ENCODE assay signal across 8 cellular contexts in genomic region chr12:128823216-128823915, GRCh38. TPM values are rescaled to one million over a fixed set of nuclear protein-coding genes. Genes with fewer than 3 reads are reported as not detected.
A peak's percentile ranks its signal among the peaks of the same experiment; 100 is the strongest.
DNase-seq lines count a peak whose midpoint lies in the region; ATAC-seq and TF ChIP-seq lines count a peak whose summit lies in the region.

No MANE protein-coding gene starts in this region.

- H3K27me3 ChIP-seq in heart right ventricle (no peaks in the 10 kb centered on the region), sigmoid colon (no peaks in the 10 kb centered on the region)

- H3K4me3 ChIP-seq in heart right ventricle (peak overlapping the region; percentile 25 to 96 (median 86)), sigmoid colon (peak overlapping the region; percentile 57 to 100 (median 96))

- no peaks in the 10 kb centered on the region for H3K36me3 Mint-ChIP-seq in IgD-negative memory B cell
- H3K36me3 Mint-ChIP-seq in activated T-cell treated with anti-CD3 and anti-CD28 coated beads, Interleukin-2, amount 50 U/mL, for 72 hours (ENCODE audit: insufficient read depth in 2 of 2), result peaks cover 5% of the 10 kb centered on the region in 2 donors

- H3K4me1 ChIP-seq in heart right ventricle (peaks cover 5 to 57% (median 53%) of the 10 kb centered on the region in 9 donors), sigmoid colon (peaks cover 0 to 50% (median 32%) of the 10 kb centered on the region in 4 donors)

- peaks cover 0 to 5% (median 0%) of the 10 kb centered on the region in 9 donors for H3K36me3 ChIP-seq in heart right ventricle
- H3K36me3 ChIP-seq in sigmoid colon, result no peaks in the 10 kb centered on the region

- peaks cover 15 to 39% (median 29%) of the 10 kb centered on the region in 3 donors for H3K4me1 Mint-ChIP-seq in IgD-negative memory B cell
- H3K4me1 Mint-ChIP-seq in activated T-cell treated with anti-CD3 and anti-CD28 coated beads, Interleukin-2, amount 50 U/mL, for 72 hours (ENCODE audit: low read depth), result peaks cover 40% of the 10 kb centered on the region

- peak; percentile 5 for ATAC-seq in GM21786 (IDR thresholded peaks at IDR 0.05; ENCODE audit: unreplicated experiment)
- ATAC-seq in activated T-cell treated with anti-CD3 and anti-CD28 coated beads, Interleukin-2, amount 50 U/mL, for 72 hours (replicated peaks in 1 of 2), result peak; percentile 38 to 50
- peak in 6 of 8 donors; percentile 1 to 34 (median 11) for ATAC-seq in heart right ventricle

- TF ChIP-seq EP300 in sigmoid colon (IDR thresholded peaks at IDR 0.05), result no peak

- TF ChIP-seq CTCF in heart right ventricle (IDR thresholded peaks at IDR 0.05) (no peak), sigmoid colon (IDR thresholded peaks at IDR 0.05) (no peak)

- H3K4me3 Mint-ChIP-seq in IgD-negative memory B cell, result peak overlapping the region; percentile 87 to 96 (median 93)
- peak overlapping the region; percentile 84 to 87 for H3K4me3 Mint-ChIP-seq in activated T-cell treated with anti-CD3 and anti-CD28 coated beads, Interleukin-2, amount 50 U/mL, for 72 hours

- no peaks in the 10 kb centered on the region for H3K9me3 Mint-ChIP-seq in IgD-negative memory B cell
- peaks cover 0 to 1% of the 10 kb centered on the region in 2 donors for H3K9me3 Mint-ChIP-seq in activated T-cell treated with anti-CD3 and anti-CD28 coated beads, Interleukin-2, amount 50 U/mL, for 72 hours

- TF ChIP-seq POLR2A in sigmoid colon (IDR thresholded peaks at IDR 0.05), result no peak

- H3K9me3 ChIP-seq in heart right ventricle (peaks cover 0 to 9% (median 0%) of the 10 kb centered on the region in 11 donors), sigmoid colon (no peaks in the 10 kb centered on the region)

- no peaks in the 10 kb centered on the region for H3K27me3 Mint-ChIP-seq in IgD-negative memory B cell
- H3K27me3 Mint-ChIP-seq in activated T-cell treated with anti-CD3 and anti-CD28 coated beads, Interleukin-2, amount 50 U/mL, for 72 hours (ENCODE audit: low read depth), result no peaks in the 10 kb centered on the region

- DNase-seq in NCI-H1092 treated with DMSO at 0.1 percent for 48 hours (lab: John Stamatoyannopoulos, UW), result peak; percentile 38
- no peak for DNase-seq in NCI-H1092 (lab: John Stamatoyannopoulos, UW)
- DNase-seq in activated T-cell treated with anti-CD3 and anti-CD28 coated beads, Interleukin-2, amount 50 U/mL, for 72 hours, result peak in 1 of 2 donors; percentile 47
- DNase-seq in heart right ventricle, result peak in 1 of 2 donors; percentile 29
- no peak for DNase-seq in sigmoid colon
- no peak for DNase-seq in kidney glomerular epithelial cell (lab: John Stamatoyannopoulos, UW)

- H3K27ac Mint-ChIP-seq in IgD-negative memory B cell, result peak overlapping the region; percentile 80 to 87 (median 85)
- H3K27ac Mint-ChIP-seq in activated T-cell treated with anti-CD3 and anti-CD28 coated beads, Interleukin-2, amount 50 U/mL, for 72 hours, result peak overlapping the region; percentile 60

- WGBS in heart right ventricle, 2 donors, result 0% methylated on average over 65 to 87 of the region's 88 CpGs
- WGBS in sigmoid colon, 2 donors, result 0 to 1% methylated on average over 88 of the region's 88 CpGs

- H3K27ac ChIP-seq in heart right ventricle (peak overlapping the region in 9 of 10 donors; percentile 53 to 95 (median 85)), sigmoid colon (peak overlapping the region; percentile 78 to 89 (median 86))

- intact Hi-C loops in heart right ventricle (cut with DNase I), result no loop called here
- intact Hi-C loops in sigmoid colon (cut with DNase I), result no loop called here

RNA-seq across cellular contexts. Expression of gene SLC15A4, which starts 0.4 kb away (rescaled TPM):
- polyA plus RNA-seq in IgD-negative memory B cell, result 13.8 TPM
- total RNA-seq in activated T-cell treated with anti-CD3 and anti-CD28 coated beads, Interleukin-2, amount 50 U/mL, for 72 hours, result 10 to 100 TPM; 19.4 to 19.8 TPM
- total RNA-seq in heart right ventricle, result 10 to 100 TPM; 14.5 to 23.7 (median 15.5) TPM
- 10 to 100 TPM; 14.3 to 15.6 TPM for polyA plus RNA-seq in heart right ventricle
- total RNA-seq in sigmoid colon, result 10 to 100 TPM; 19.4 to 42.0 (median 24.2) TPM
- polyA plus RNA-seq in sigmoid colon, result 10 to 100 TPM in 1 of 3 donors, 1 to 10 TPM in 2; 3.6 to 14.0 (median 3.7) TPM

RNA-seq across cellular contexts. Expression of gene GLT1D1, which starts 29.9 kb away (rescaled TPM):
- not detected for polyA plus RNA-seq in IgD-negative memory B cell
- total RNA-seq in activated T-cell treated with anti-CD3 and anti-CD28 coated beads, Interleukin-2, amount 50 U/mL, for 72 hours, result under 1 TPM in 1 of 2 donors, not detected in 1; 0.41 TPM
- total RNA-seq in heart right ventricle, result 1 to 10 TPM in 4 of 10 donors, under 1 TPM in 5, not detected in 1; 0.24 to 3.3 (median 0.93) TPM
- under 1 TPM; 0.07 to 0.09 TPM for polyA plus RNA-seq in heart right ventricle
- under 1 TPM; 0.28 to 0.95 (median 0.43) TPM for total RNA-seq in sigmoid colon
- under 1 TPM; 0.23 to 0.60 (median 0.50) TPM for polyA plus RNA-seq in sigmoid colon
